In genomic region chr10:3720228-3721019, GRCh38 we compare ENCODE assay signal across 9 cellular contexts.
DNase-seq lines count a peak whose midpoint lies in the region; ATAC-seq and TF ChIP-seq lines count a peak whose summit lies in the region.
"Had no signal": no experiment of that assay in that cellular context is flagged by ENCODE, and none has a peak within 500 bp of the region (broad histone marks: within the 10 kb centered on the region; RNA-seq: fewer than 3 reads in every experiment).

No MANE protein-coding gene starts in this region.

- no peaks in the 10 kb centered on the region for H3K4me1 ChIP-seq in CD8-positive, alpha-beta memory T cell (ENCODE audit: insufficient read depth, low read length)

- H3K27ac ChIP-seq in CD8-positive, alpha-beta memory T cell (ENCODE audit: low read depth, low read length), result no peak overlapping the region

- H3K9me3 ChIP-seq in CD8-positive, alpha-beta memory T cell (ENCODE audit: low read length), result no peaks in the 10 kb centered on the region

- peak overlapping the region in 1 of 8 donors; percentile 77 for H3K27ac Mint-ChIP-seq in CD8-positive, alpha-beta memory T cell
- no peak overlapping the region for H3K27ac Mint-ChIP-seq in Calu3 (ENCODE audit: unreplicated experiment)
- H3K27ac Mint-ChIP-seq in activated CD4-positive, alpha-beta T cell treated with anti-CD3 and anti-CD28 coated beads, Interleukin-2, amount 10 ng/mL, durations not matched to agents 7 days and 5 days, result no peak overlapping the region

- intact Hi-C loops in Calu3 (cut with micrococcal nuclease; ENCODE audit: unreplicated experiment), result no loop called here

- no peak for TF ChIP-seq CTCF in fibroblast of mammary gland (conservative IDR thresholded peaks at IDR 0.05; ENCODE audit: control insufficient read depth, insufficient read depth, low read depth, low read length)
- TF ChIP-seq CTCF in omental fat pad (IDR thresholded peaks at IDR 0.05), result no peak
- TF ChIP-seq CTCF in Calu3 (IDR thresholded peaks at IDR 0.05; ENCODE audit: unreplicated experiment), result no peak

- H3K4me3 ChIP-seq in fibroblast of mammary gland (ENCODE audit: control insufficient read depth, low read depth, low read length), result no peak overlapping the region
- no peak overlapping the region for H3K4me3 ChIP-seq in CD8-positive, alpha-beta memory T cell (ENCODE audit: low read length)

- H3K36me3 Mint-ChIP-seq in CD8-positive, alpha-beta memory T cell, result no peaks in the 10 kb centered on the region
- H3K36me3 Mint-ChIP-seq in Calu3 (ENCODE audit: insufficient read depth, unreplicated experiment), result no peaks in the 10 kb centered on the region
- no peaks in the 10 kb centered on the region for H3K36me3 Mint-ChIP-seq in activated CD4-positive, alpha-beta T cell treated with anti-CD3 and anti-CD28 coated beads, Interleukin-2, amount 10 ng/mL, durations not matched to agents 7 days and 5 days (ENCODE audit: low read depth)

- DNase-seq in C1 segment of cervical spinal cord (lab: John Stamatoyannopoulos, UW) (peak in 8 of 14 donors; percentile 15 to 62 (median 32)), NOMO-1 (lab: John Stamatoyannopoulos, UW; ENCODE audit: unreplicated experiment in 2 of 2) (peak; percentile 95 to 99), fibroblast of mammary gland (ENCODE audit: low read depth) (peak; percentile 91), omental fat pad (ENCODE audit: low spot score) (no peak), Calu3 (no peak)
- no peak for DNase-seq in CD8-positive, alpha-beta memory T cell
- DNase-seq in activated CD4-positive, alpha-beta T cell treated with anti-CD3 and anti-CD28 coated beads for 48 hours, result no peak
- no peak for DNase-seq in activated CD4-positive, alpha-beta T cell treated with anti-CD3 and anti-CD28 coated beads, Interleukin-2, amount 10 ng/mL, durations not matched to agents 7 days and 5 days

- no TSS peak for BruUV-seq in Calu3 (replicated peaks; lab: Mats Ljungman, UMichigan)

- H3K27me3 ChIP-seq in CD8-positive, alpha-beta memory T cell (ENCODE audit: insufficient read depth, low read length, poor library complexity, severe bottlenecking), result no peaks in the 10 kb centered on the region

- CTCF ChIA-PET in CD8-positive, alpha-beta memory T cell (lab: Charles Lee), result no interaction called here
- CTCF ChIA-PET in Calu3 (lab: Charles Lee), result interaction anchor here (1.6 kb wide), 1 partner anchor 9 kb away, joined by 5 read pairs; no protein-coding TSS in a partner anchor
- CTCF ChIA-PET in activated CD4-positive, alpha-beta T cell treated with anti-CD3 and anti-CD28 coated beads, Interleukin-2, amount 10 ng/mL, durations not matched to agents 7 days and 5 days (lab: Charles Lee), result interaction anchor here (0.7 to 1.4 kb wide), 2 partner anchors 30 to 254 kb away, joined by 3 to 4 read pairs; no protein-coding TSS in a partner anchor

- H3K9me3 Mint-ChIP-seq in CD8-positive, alpha-beta memory T cell, result no peaks in the 10 kb centered on the region
- H3K9me3 Mint-ChIP-seq in Calu3 (ENCODE audit: low read depth, unreplicated experiment), result no peaks in the 10 kb centered on the region
- H3K9me3 Mint-ChIP-seq in activated CD4-positive, alpha-beta T cell treated with anti-CD3 and anti-CD28 coated beads, Interleukin-2, amount 10 ng/mL, durations not matched to agents 7 days and 5 days, result no peaks in the 10 kb centered on the region

- peaks cover 0 to 5% of the 10 kb centered on the region in 2 donors for H3K27me3 Mint-ChIP-seq in CD8-positive, alpha-beta memory T cell
- no peaks in the 10 kb centered on the region for H3K27me3 Mint-ChIP-seq in Calu3 (ENCODE audit: unreplicated experiment)
- H3K27me3 Mint-ChIP-seq in activated CD4-positive, alpha-beta T cell treated with anti-CD3 and anti-CD28 coated beads, Interleukin-2, amount 10 ng/mL, durations not matched to agents 7 days and 5 days, result peaks cover 14% of the 10 kb centered on the region

- peak; percentile 93 for ATAC-seq in omental fat pad (ENCODE audit: low FRiP score)

- no peaks in the 10 kb centered on the region for H3K36me3 ChIP-seq in CD8-positive, alpha-beta memory T cell (ENCODE audit: insufficient read depth, low read length)

- peaks cover 0 to 5% (median 3%) of the 10 kb centered on the region in 3 donors for H3K4me1 Mint-ChIP-seq in CD8-positive, alpha-beta memory T cell
- H3K4me1 Mint-ChIP-seq in Calu3 (ENCODE audit: low read depth, unreplicated experiment), result peaks cover 9% of the 10 kb centered on the region
- H3K4me1 Mint-ChIP-seq in activated CD4-positive, alpha-beta T cell treated with anti-CD3 and anti-CD28 coated beads, Interleukin-2, amount 10 ng/mL, durations not matched to agents 7 days and 5 days, result peaks cover 2% of the 10 kb centered on the region
- H3K4me1 Mint-ChIP-seq: neural crest cell had no signal

- POLR2A ChIA-PET in CD8-positive, alpha-beta memory T cell (lab: Charles Lee), result no interaction called here
- POLR2A ChIA-PET in activated CD4-positive, alpha-beta T cell treated with anti-CD3 and anti-CD28 coated beads, Interleukin-2, amount 10 ng/mL, durations not matched to agents 7 days and 5 days (lab: Charles Lee), result no interaction called here

- H3K4me3 Mint-ChIP-seq in CD8-positive, alpha-beta memory T cell, result no peak overlapping the region
- H3K4me3 Mint-ChIP-seq in Calu3 (ENCODE audit: low read depth, unreplicated experiment), result no peak overlapping the region
- no peak overlapping the region for H3K4me3 Mint-ChIP-seq in activated CD4-positive, alpha-beta T cell treated with anti-CD3 and anti-CD28 coated beads, Interleukin-2, amount 10 ng/mL, durations not matched to agents 7 days and 5 days
- H3K4me3 Mint-ChIP-seq: neural crest cell had no signal

Comparison
In these comparisons a context has a peak if more than half of its experiments do, and no peak if none do; other contexts are left out.
1. DNase-seq: peak in C1 segment of cervical spinal cord (8 of 14), NOMO-1 (2 of 2) and fibroblast of mammary gland (single experiment); none in omental fat pad (single experiment), CD8-positive, alpha-beta memory T cell (0 of 5), Calu3 (single experiment), activated CD4-positive, alpha-beta T cell treated with anti-CD3 and anti-CD28 coated beads for 48 hours (single experiment) and activated CD4-positive, alpha-beta T cell treated with anti-CD3 and anti-CD28 coated beads, Interleukin-2, amount 10 ng/mL, durations not matched to agents 7 days and 5 days (single experiment).